26 cellular contexts compared by ENCODE assay signal in genomic region chr7:151767557-151767956, GRCh38.
A peak's percentile ranks its signal among the peaks of the same experiment; 100 is the strongest.
DNase-seq lines count a peak whose midpoint lies in the region; ATAC-seq and TF ChIP-seq lines count a peak whose summit lies in the region.
"Had no signal": no experiment of that assay in that cellular context is flagged by ENCODE, and none has a peak within 500 bp of the region (broad histone marks: within the 10 kb centered on the region; RNA-seq: fewer than 3 reads in every experiment).

No MANE protein-coding gene starts in this region.

- peak; percentile 64 for ATAC-seq in activated CD4-positive, alpha-beta T cell treated with anti-CD3 and anti-CD28 coated beads for 36 hours
- ATAC-seq in activated T-helper 17 cell treated with anti-CD3 and anti-CD28 coated beads, Interleukin-2, amount 50 U/mL, for 72 hours (replicated peaks), result peak; percentile 76
- peak in 1 of 3 donors; percentile 50 for ATAC-seq in natural killer cell
- no peak for ATAC-seq in HG03045 (IDR thresholded peaks at IDR 0.05; ENCODE audit: unreplicated experiment)
- ATAC-seq: heart right ventricle, left lung had no signal

- no peaks in the 10 kb centered on the region for H3K9me3 ChIP-seq in CD4-positive, alpha-beta memory T cell (ENCODE audit: control insufficient read depth in 1 of 2, low read length in 2 of 2)
- H3K9me3 ChIP-seq: BE2C, left lung, MG63, stomach had no signal

- CTCF ChIA-PET in activated CD4-positive, alpha-beta T cell treated with anti-CD3 and anti-CD28 coated beads for 36 hours (lab: Charles Lee), result interaction anchor here (0.5 to 5.1 kb wide), 5 partner anchors 8 to 416 kb away, joined by 3 to 53 read pairs (median 5); no protein-coding TSS in a partner anchor
- CTCF ChIA-PET in CD4-positive, alpha-beta memory T cell (lab: Charles Lee; ENCODE audit: partially characterized antibody), result interaction anchor here (0.6 to 4.9 kb wide), 5 partner anchors 8 to 646 kb away, joined by 3 to 40 read pairs (median 5); no protein-coding TSS in a partner anchor

- POLR2A ChIA-PET in activated CD4-positive, alpha-beta T cell treated with anti-CD3 and anti-CD28 coated beads for 36 hours (lab: Charles Lee), result no interaction called here
- POLR2A ChIA-PET in CD4-positive, alpha-beta memory T cell (lab: Charles Lee; ENCODE audit: partially characterized antibody), result no interaction called here

- no peak for TF ChIP-seq CTCF in natural killer cell (IDR thresholded peaks at IDR 0.05)

- no peaks in the 10 kb centered on the region for H3K36me3 ChIP-seq in CD4-positive, alpha-beta memory T cell (ENCODE audit: insufficient read depth, low read length)
- H3K36me3 ChIP-seq: BE2C, heart right ventricle, left lung, MG63 had no signal

- no peak overlapping the region for H3K27ac ChIP-seq in CD4-positive, alpha-beta memory T cell (ENCODE audit: low read depth, low read length)
- H3K27ac ChIP-seq: epithelial cell of prostate, heart right ventricle, left lung, stomach had no signal

- no peaks in the 10 kb centered on the region for H3K27me3 ChIP-seq in CD4-positive, alpha-beta memory T cell (ENCODE audit: insufficient read depth, low read length)
- H3K27me3 ChIP-seq: BE2C, heart right ventricle, left lung, MG63, stomach had no signal

- no peaks in the 10 kb centered on the region for H3K27me3 Mint-ChIP-seq in activated CD4-positive, alpha-beta T cell treated with anti-CD3 and anti-CD28 coated beads for 36 hours
- no peaks in the 10 kb centered on the region for H3K27me3 Mint-ChIP-seq in CD4-positive, alpha-beta memory T cell
- no peaks in the 10 kb centered on the region for H3K27me3 Mint-ChIP-seq in activated T-helper 17 cell treated with anti-CD3 and anti-CD28 coated beads, Interleukin-2, amount 50 U/mL, for 72 hours
- H3K27me3 Mint-ChIP-seq in natural killer cell (ENCODE audit: low read depth in 2 of 2), result no peaks in the 10 kb centered on the region

- intact Hi-C loops in activated CD4-positive, alpha-beta T cell treated with anti-CD3 and anti-CD28 coated beads for 36 hours (cut with DNase I, micrococcal nuclease), result no loop called here
- intact Hi-C loops in CD4-positive, alpha-beta memory T cell (cut with micrococcal nuclease), result loop anchor here (5.0 kb wide), 1 partner anchor 110 kb away; the partner anchor contains the start of gene PRKAG2
- intact Hi-C loops in natural killer cell (cut with micrococcal nuclease), result no loop called here

- no peak overlapping the region for H3K4me3 Mint-ChIP-seq in activated CD4-positive, alpha-beta T cell treated with anti-CD3 and anti-CD28 coated beads for 36 hours
- peak overlapping the region in 1 of 8 donors; percentile 43 for H3K4me3 Mint-ChIP-seq in CD4-positive, alpha-beta memory T cell
- peak overlapping the region; percentile 62 for H3K4me3 Mint-ChIP-seq in activated T-helper 17 cell treated with anti-CD3 and anti-CD28 coated beads, Interleukin-2, amount 50 U/mL, for 72 hours
- H3K4me3 Mint-ChIP-seq in natural killer cell, result no peak overlapping the region
- H3K4me3 Mint-ChIP-seq: activated T-helper 1 cell treated with anti-CD3 and anti-CD28 coated beads, Interleukin-12 subunit alpha, Interleukin-12 subunit beta, Interleukin-2, Interleukin-4 antibody, amounts not matched to agents 30 ng/mL and 10 ng/mL and 1 ng/mL, durations not matched to agents 14 hours and 24 hours and 36 hours; HFFc6; mesothelial cell of epicardium; type B pancreatic cell had no signal

- peak overlapping the region; percentile 66 for H3K27ac Mint-ChIP-seq in activated CD4-positive, alpha-beta T cell treated with anti-CD3 and anti-CD28 coated beads for 36 hours
- peak overlapping the region in 6 of 7 donors; percentile 32 to 95 (median 87) for H3K27ac Mint-ChIP-seq in CD4-positive, alpha-beta memory T cell
- H3K27ac Mint-ChIP-seq in activated T-helper 17 cell treated with anti-CD3 and anti-CD28 coated beads, Interleukin-2, amount 50 U/mL, for 72 hours, result no peak overlapping the region
- peak overlapping the region; percentile 27 to 64 for H3K27ac Mint-ChIP-seq in natural killer cell
- H3K27ac Mint-ChIP-seq: activated T-helper 1 cell treated with anti-CD3 and anti-CD28 coated beads, Interleukin-12 subunit alpha, Interleukin-12 subunit beta, Interleukin-2, Interleukin-4 antibody, amounts not matched to agents 30 ng/mL and 10 ng/mL and 1 ng/mL, durations not matched to agents 14 hours and 24 hours and 36 hours; HFFc6; mesothelial cell of epicardium; type B pancreatic cell had no signal

- no peaks in the 10 kb centered on the region for H3K9me3 Mint-ChIP-seq in activated CD4-positive, alpha-beta T cell treated with anti-CD3 and anti-CD28 coated beads for 36 hours (ENCODE audit: low read depth)
- H3K9me3 Mint-ChIP-seq in CD4-positive, alpha-beta memory T cell, result peaks cover 0 to 2% (median 0%) of the 10 kb centered on the region in 8 donors
- no peaks in the 10 kb centered on the region for H3K9me3 Mint-ChIP-seq in activated T-helper 17 cell treated with anti-CD3 and anti-CD28 coated beads, Interleukin-2, amount 50 U/mL, for 72 hours
- no peaks in the 10 kb centered on the region for H3K9me3 Mint-ChIP-seq in natural killer cell
- H3K9me3 Mint-ChIP-seq: HFFc6, mesothelial cell of epicardium, type B pancreatic cell had no signal

- peaks cover 36% of the 10 kb centered on the region for H3K4me1 ChIP-seq in CD4-positive, alpha-beta memory T cell (ENCODE audit: insufficient read depth, low read length)
- H3K4me1 ChIP-seq: BE2C, left lung had no signal

- no peak for DNase-seq in activated CD4-positive, alpha-beta T cell treated with anti-CD3 and anti-CD28 coated beads for 36 hours
- no peak for DNase-seq in activated CD4-positive, alpha-beta T cell treated with anti-CD3 and anti-CD28 coated beads for 4 hours
- no peak for DNase-seq in CD4-positive, alpha-beta memory T cell
- DNase-seq in natural killer cell (no peak), ACHN (no peak), SIG-M5 (lab: John Stamatoyannopoulos, UW) (no peak)
- DNase-seq: 8988T, anterior cingulate cortex, BE2C, DMS153, GDM1, heart right ventricle, HFFc6, IMR-90, MG63, NCI-H774, OCI-M1, Right ventricle myocardium superior, stomach had no signal

- in situ Hi-C loops in ACHN (cut with HindIII; ENCODE audit: low pct_ligation_motif_present, low pct_unique_long_range_greater_than_20kb, low sequenced_read_pairs), result no loop called here

- no peak overlapping the region for H3K4me3 ChIP-seq in CD4-positive, alpha-beta memory T cell (ENCODE audit: low read length in 2 of 2)
- H3K4me3 ChIP-seq: heart right ventricle, left lung, MG63, stomach had no signal

- peaks cover 3% of the 10 kb centered on the region for H3K36me3 Mint-ChIP-seq in activated CD4-positive, alpha-beta T cell treated with anti-CD3 and anti-CD28 coated beads for 36 hours (ENCODE audit: low read depth)
- peaks cover 0 to 18% of the 10 kb centered on the region in 2 donors for H3K36me3 Mint-ChIP-seq in CD4-positive, alpha-beta memory T cell
- no peaks in the 10 kb centered on the region for H3K36me3 Mint-ChIP-seq in activated T-helper 17 cell treated with anti-CD3 and anti-CD28 coated beads, Interleukin-2, amount 50 U/mL, for 72 hours (ENCODE audit: low read depth)
- no peaks in the 10 kb centered on the region for H3K36me3 Mint-ChIP-seq in natural killer cell
- H3K36me3 Mint-ChIP-seq: mesothelial cell of epicardium, type B pancreatic cell had no signal

- peaks cover 51% of the 10 kb centered on the region for H3K4me1 Mint-ChIP-seq in activated CD4-positive, alpha-beta T cell treated with anti-CD3 and anti-CD28 coated beads for 36 hours
- peaks cover 34 to 70% (median 46%) of the 10 kb centered on the region in 4 donors for H3K4me1 Mint-ChIP-seq in CD4-positive, alpha-beta memory T cell
- peaks cover 33% of the 10 kb centered on the region for H3K4me1 Mint-ChIP-seq in activated T-helper 17 cell treated with anti-CD3 and anti-CD28 coated beads, Interleukin-2, amount 50 U/mL, for 72 hours
- peaks cover 34 to 43% of the 10 kb centered on the region in 2 donors for H3K4me1 Mint-ChIP-seq in natural killer cell
- H3K4me1 Mint-ChIP-seq: mesothelial cell of epicardium had no signal
